Comparison of ENCODE assay signal across 1 cellular context in the genomic region with DNA sequence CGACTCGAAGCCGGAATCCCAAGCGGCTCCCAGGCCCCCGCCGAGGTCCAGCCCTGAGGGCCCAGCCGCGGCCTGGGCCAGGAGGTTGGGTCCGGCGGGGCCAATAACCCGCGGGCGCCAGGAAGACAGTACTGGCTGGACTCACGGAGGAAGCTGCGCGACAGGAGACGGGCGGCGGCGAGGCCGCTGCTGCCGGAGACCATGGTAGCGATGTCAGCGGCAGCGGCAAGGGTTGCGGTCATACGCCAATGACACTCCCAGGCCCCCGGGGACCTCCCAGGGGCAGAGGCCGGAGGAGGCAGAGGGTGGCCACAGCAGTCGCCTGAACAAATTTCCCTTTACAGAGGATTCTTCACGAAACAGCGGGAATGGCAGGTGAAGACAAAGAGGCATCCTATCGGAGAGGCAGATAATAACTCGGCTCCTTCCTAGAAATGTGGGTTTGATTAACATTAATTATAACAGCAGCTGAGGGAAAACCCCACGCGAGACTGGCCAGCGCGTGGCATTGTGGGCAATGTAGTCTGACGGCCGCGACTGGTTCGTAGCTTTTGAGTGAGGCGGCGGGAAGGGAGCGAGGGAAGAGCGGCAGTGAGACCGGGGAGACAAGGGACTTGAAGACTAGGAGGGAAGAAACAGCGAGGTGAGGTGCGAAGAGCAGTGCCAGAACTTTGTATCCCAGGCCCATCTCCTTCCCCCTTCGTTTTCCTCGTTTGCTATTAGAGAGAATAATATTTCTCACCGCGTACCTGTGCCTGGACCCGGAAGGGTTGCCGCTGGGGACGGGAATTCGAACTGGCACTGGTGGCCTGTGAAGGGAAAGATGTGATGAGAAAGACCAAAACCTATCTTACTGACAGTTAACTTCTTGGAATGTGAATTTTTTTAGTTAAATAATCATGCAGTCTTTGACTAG.
TF ChIP-seq lines count a peak whose summit lies in the region.

A gene (minus strand): TSS at position 253 of the 916 bp plus-strand sequence. CDS start 11 bp downstream, at position 242.

TF ChIP-seq in HepG2, 621 proteins besides CTCF, POLR2A, EP300 and RAD21 (continued from another document and continues in another):
- TF ChIP-seq, protein P1, sequence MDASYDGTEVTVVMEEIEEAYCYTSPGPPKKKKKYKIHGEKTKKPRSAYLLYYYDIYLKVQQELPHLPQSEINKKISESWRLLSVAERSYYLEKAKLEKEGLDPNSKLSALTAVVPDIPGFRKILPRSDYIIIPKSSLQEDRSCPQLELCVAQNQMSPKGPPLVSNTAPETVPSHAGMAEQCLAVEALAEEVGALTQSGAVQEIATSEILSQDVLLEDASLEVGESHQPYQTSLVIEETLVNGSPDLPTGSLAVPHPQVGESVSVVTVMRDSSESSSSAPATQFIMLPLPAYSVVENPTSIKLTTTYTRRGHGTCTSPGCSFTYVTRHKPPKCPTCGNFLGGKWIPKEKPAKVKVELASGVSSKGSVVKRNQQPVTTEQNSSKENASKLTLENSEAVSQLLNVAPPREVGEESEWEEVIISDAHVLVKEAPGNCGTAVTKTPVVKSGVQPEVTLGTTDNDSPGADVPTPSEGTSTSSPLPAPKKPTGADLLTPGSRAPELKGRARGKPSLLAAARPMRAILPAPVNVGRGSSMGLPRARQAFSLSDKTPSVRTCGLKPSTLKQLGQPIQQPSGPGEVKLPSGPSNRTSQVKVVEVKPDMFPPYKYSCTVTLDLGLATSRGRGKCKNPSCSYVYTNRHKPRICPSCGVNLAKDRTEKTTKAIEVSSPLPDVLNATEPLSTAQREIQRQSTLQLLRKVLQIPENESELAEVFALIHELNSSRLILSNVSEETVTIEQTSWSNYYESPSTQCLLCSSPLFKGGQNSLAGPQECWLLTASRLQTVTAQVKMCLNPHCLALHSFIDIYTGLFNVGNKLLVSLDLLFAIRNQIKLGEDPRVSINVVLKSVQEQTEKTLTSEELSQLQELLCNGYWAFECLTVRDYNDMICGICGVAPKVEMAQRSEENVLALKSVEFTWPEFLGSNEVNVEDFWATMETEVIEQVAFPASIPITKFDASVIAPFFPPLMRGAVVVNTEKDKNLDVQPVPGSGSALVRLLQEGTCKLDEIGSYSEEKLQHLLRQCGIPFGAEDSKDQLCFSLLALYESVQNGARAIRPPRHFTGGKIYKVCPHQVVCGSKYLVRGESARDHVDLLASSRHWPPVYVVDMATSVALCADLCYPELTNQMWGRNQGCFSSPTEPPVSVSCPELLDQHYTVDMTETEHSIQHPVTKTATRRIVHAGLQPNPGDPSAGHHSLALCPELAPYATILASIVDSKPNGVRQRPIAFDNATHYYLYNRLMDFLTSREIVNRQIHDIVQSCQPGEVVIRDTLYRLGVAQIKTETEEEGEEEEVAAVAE (CRISPR knock-in tag; IDR thresholded peaks at IDR 0.05; ENCODE audit: borderline replicate concordance), result no peak
- TF ChIP-seq NFE2L2 (IDR thresholded peaks at IDR 0.05; ENCODE audit: low read length) (no peak), ZNF747 (CRISPR knock-in tag; IDR thresholded peaks at IDR 0.05; ENCODE audit: borderline replicate concordance) (no peak), SAP130 (CRISPR knock-in tag; IDR thresholded peaks at IDR 0.05; ENCODE audit: low read depth) (peak; percentile 88), MATR3 (CRISPR knock-in tag; IDR thresholded peaks at IDR 0.05) (no peak), ZSCAN30 (CRISPR knock-in tag; IDR thresholded peaks at IDR 0.05) (no peak), GLI4 (CRISPR knock-in tag; IDR thresholded peaks at IDR 0.05; ENCODE audit: borderline replicate concordance) (peak; percentile 31; the same call in 1 of the 2 replicates), RARA (CRISPR knock-in tag; IDR thresholded peaks at IDR 0.05) (0 out of 2 replicates have a peak, but pooled peaks have one; percentile 3), GFI1 (CRISPR knock-in tag; IDR thresholded peaks at IDR 0.05; ENCODE audit: borderline replicate concordance) (no peak), U2AF1 (optimal IDR thresholded peaks at IDR 0.05; ENCODE audit: low read depth, low read length) (peak; percentile 69), CEBPB (IDR thresholded peaks at IDR 0.05; ENCODE audit: borderline replicate concordance, low read depth, low read length) (no peak), SP2 (CRISPR knock-in tag; IDR thresholded peaks at IDR 0.05) (no peak), ZNF841 (CRISPR knock-in tag; IDR thresholded peaks at IDR 0.05; ENCODE audit: borderline replicate concordance) (no peak), KAT2B (IDR thresholded peaks at IDR 0.05; ENCODE audit: borderline replicate concordance, low read depth, low read length) (no peak), ZNF510 (CRISPR knock-in tag; IDR thresholded peaks at IDR 0.05; ENCODE audit: low read depth) (0 out of 2 replicates have a peak, but pooled peaks have one; percentile 25), MED13 (CRISPR knock-in tag; IDR thresholded peaks at IDR 0.05) (peak; percentile 51; the same call in 1 of the 2 replicates), CBFB (CRISPR knock-in tag; IDR thresholded peaks at IDR 0.05) (0 out of 2 replicates have a peak, but pooled peaks have one; percentile 30), GPN1 (CRISPR knock-in tag; IDR thresholded peaks at IDR 0.05; ENCODE audit: borderline replicate concordance) (no peak), CCAR2 (optimal IDR thresholded peaks at IDR 0.05; ENCODE audit: low read depth, low read length) (no peak), CENPT (CRISPR knock-in tag; IDR thresholded peaks at IDR 0.05; ENCODE audit: low read depth) (no peak), YEATS2 (CRISPR knock-in tag; IDR thresholded peaks at IDR 0.05; ENCODE audit: borderline replicate concordance) (peak; percentile 77; the same call in 1 of the 2 replicates), ZFP62 (CRISPR knock-in tag; IDR thresholded peaks at IDR 0.05) (no peak), SETDB1 (CRISPR knock-in tag; IDR thresholded peaks at IDR 0.05; ENCODE audit: borderline replicate concordance) (no peak), MED1 (CRISPR knock-in tag; IDR thresholded peaks at IDR 0.05) (peak; percentile 25; the same call in 1 of the 2 replicates), JUND (CRISPR knock-in tag; IDR thresholded peaks at IDR 0.05) (no peak; the same call in 1 of the 2 replicates), GATA4 (IDR thresholded peaks at IDR 0.05; ENCODE audit: borderline replicate concordance, low read depth) (no peak), NPAS2 (CRISPR knock-in tag; IDR thresholded peaks at IDR 0.05; ENCODE audit: borderline replicate concordance) (no peak), EHMT2 (IDR thresholded peaks at IDR 0.05; ENCODE audit: borderline replicate concordance, low read depth, low read length) (no peak; the same call in 1 of the 2 replicates), ZNF451 (CRISPR knock-in tag; IDR thresholded peaks at IDR 0.05) (no peak; the same call in 1 of the 2 replicates), BRD4 (CRISPR knock-in tag; IDR thresholded peaks at IDR 0.05) (peak; percentile 8; the same call in 1 of the 2 replicates), TCF7 (IDR thresholded peaks at IDR 0.05; ENCODE audit: low read depth) (no peak), MIXL1 (CRISPR knock-in tag; IDR thresholded peaks at IDR 0.05) (peak; percentile 67; the same call in 1 of the 2 replicates), RCOR2 (CRISPR knock-in tag; IDR thresholded peaks at IDR 0.05) (no peak), KDM2A (CRISPR knock-in tag; IDR thresholded peaks at IDR 0.05; ENCODE audit: borderline replicate concordance, low read depth) (peak; percentile 61; the same call in 1 of the 2 replicates), KLF11 (CRISPR knock-in tag; IDR thresholded peaks at IDR 0.05) (0 out of 2 replicates have a peak, but pooled peaks have one; percentile 13), MBNL3 (CRISPR knock-in tag; conservative IDR thresholded peaks at IDR 0.05) (no peak), NFYB (CRISPR knock-in tag; IDR thresholded peaks at IDR 0.05) (no peak; the same call in none of the 2 replicates)
- TF ChIP-seq, protein P2, sequence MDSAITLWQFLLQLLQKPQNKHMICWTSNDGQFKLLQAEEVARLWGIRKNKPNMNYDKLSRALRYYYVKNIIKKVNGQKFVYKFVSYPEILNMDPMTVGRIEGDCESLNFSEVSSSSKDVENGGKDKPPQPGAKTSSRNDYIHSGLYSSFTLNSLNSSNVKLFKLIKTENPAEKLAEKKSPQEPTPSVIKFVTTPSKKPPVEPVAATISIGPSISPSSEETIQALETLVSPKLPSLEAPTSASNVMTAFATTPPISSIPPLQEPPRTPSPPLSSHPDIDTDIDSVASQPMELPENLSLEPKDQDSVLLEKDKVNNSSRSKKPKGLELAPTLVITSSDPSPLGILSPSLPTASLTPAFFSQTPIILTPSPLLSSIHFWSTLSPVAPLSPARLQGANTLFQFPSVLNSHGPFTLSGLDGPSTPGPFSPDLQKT (CRISPR knock-in tag; IDR thresholded peaks at IDR 0.05; ENCODE audit: borderline replicate concordance), result no peak
- TF ChIP-seq, protein P3, sequence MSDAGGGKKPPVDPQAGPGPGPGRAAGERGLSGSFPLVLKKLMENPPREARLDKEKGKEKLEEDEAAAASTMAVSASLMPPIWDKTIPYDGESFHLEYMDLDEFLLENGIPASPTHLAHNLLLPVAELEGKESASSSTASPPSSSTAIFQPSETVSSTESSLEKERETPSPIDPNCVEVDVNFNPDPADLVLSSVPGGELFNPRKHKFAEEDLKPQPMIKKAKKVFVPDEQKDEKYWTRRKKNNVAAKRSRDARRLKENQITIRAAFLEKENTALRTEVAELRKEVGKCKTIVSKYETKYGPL (CRISPR knock-in tag; IDR thresholded peaks at IDR 0.05), result 0 out of 2 replicates have a peak, but pooled peaks have one; percentile 37
- TF ChIP-seq, protein P4, sequence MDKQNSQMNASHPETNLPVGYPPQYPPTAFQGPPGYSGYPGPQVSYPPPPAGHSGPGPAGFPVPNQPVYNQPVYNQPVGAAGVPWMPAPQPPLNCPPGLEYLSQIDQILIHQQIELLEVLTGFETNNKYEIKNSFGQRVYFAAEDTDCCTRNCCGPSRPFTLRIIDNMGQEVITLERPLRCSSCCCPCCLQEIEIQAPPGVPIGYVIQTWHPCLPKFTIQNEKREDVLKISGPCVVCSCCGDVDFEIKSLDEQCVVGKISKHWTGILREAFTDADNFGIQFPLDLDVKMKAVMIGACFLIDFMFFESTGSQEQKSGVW (CRISPR knock-in tag; IDR thresholded peaks at IDR 0.05; ENCODE audit: borderline replicate concordance), result no peak
- TF ChIP-seq, protein P5, sequence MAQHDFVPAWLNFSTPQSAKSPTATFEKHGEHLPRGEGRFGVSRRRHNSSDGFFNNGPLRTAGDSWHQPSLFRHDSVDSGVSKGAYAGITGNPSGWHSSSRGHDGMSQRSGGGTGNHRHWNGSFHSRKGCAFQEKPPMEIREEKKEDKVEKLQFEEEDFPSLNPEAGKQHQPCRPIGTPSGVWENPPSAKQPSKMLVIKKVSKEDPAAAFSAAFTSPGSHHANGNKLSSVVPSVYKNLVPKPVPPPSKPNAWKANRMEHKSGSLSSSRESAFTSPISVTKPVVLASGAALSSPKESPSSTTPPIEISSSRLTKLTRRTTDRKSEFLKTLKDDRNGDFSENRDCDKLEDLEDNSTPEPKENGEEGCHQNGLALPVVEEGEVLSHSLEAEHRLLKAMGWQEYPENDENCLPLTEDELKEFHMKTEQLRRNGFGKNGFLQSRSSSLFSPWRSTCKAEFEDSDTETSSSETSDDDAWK (CRISPR knock-in tag; IDR thresholded peaks at IDR 0.05), result no peak
- TF ChIP-seq, protein P6, sequence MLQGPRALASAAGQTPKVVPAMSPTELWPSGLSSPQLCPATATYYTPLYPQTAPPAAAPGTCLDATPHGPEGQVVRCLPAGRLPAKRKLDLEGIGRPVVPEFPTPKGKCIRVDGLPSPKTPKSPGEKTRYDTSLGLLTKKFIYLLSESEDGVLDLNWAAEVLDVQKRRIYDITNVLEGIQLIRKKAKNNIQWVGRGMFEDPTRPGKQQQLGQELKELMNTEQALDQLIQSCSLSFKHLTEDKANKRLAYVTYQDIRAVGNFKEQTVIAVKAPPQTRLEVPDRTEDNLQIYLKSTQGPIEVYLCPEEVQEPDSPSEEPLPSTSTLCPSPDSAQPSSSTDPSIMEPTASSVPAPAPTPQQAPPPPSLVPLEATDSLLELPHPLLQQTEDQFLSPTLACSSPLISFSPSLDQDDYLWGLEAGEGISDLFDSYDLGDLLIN (CRISPR knock-in tag; IDR thresholded peaks at IDR 0.05; ENCODE audit: borderline replicate concordance), result no peak
- TF ChIP-seq, protein P7, sequence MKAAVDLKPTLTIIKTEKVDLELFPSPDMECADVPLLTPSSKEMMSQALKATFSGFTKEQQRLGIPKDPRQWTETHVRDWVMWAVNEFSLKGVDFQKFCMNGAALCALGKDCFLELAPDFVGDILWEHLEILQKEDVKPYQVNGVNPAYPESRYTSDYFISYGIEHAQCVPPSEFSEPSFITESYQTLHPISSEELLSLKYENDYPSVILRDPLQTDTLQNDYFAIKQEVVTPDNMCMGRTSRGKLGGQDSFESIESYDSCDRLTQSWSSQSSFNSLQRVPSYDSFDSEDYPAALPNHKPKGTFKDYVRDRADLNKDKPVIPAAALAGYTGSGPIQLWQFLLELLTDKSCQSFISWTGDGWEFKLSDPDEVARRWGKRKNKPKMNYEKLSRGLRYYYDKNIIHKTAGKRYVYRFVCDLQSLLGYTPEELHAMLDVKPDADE (CRISPR knock-in tag; IDR thresholded peaks at IDR 0.05), result no peak
